2 cellular contexts compared by ENCODE assay signal in genomic region chr6:7562769-7563168, GRCh38.
TF ChIP-seq lines count a peak whose summit lies in the region.

No MANE protein-coding gene starts in this region.

TF ChIP-seq in HepG2, 621 proteins besides CTCF, POLR2A, EP300 and RAD21:
- no peak for TF ChIP-seq THYN1 (CRISPR knock-in tag; IDR thresholded peaks at IDR 0.05; ENCODE audit: borderline replicate concordance, low read depth)
- no peak for TF ChIP-seq ZNF782 (CRISPR knock-in tag; IDR thresholded peaks at IDR 0.05; ENCODE audit: borderline replicate concordance)
- TF ChIP-seq HMGXB4 (CRISPR knock-in tag; IDR thresholded peaks at IDR 0.05; ENCODE audit: borderline replicate concordance in 1 of 2, low read depth in 1 of 2), result no peak
- TF ChIP-seq KDM5B (CRISPR knock-in tag; IDR thresholded peaks at IDR 0.05; ENCODE audit: borderline replicate concordance), result no peak
- no peak for TF ChIP-seq ZNF503 (CRISPR knock-in tag; IDR thresholded peaks at IDR 0.05)
- no peak for TF ChIP-seq FOXP1 (IDR thresholded peaks at IDR 0.05)
- no peak for TF ChIP-seq FOXP1 (CRISPR knock-in tag; IDR thresholded peaks at IDR 0.05)
- no peak for TF ChIP-seq ZNF331 (CRISPR knock-in tag; IDR thresholded peaks at IDR 0.05)
- no peak for TF ChIP-seq PBX2 (CRISPR knock-in tag; IDR thresholded peaks at IDR 0.05)

TF ChIP-seq in SK-N-SH treated with all-trans-retinoic acid at 6 μM for 48 hours, 23 proteins besides CTCF, POLR2A, EP300 and RAD21:
- TF ChIP-seq ZNF565 (CRISPR knock-in tag; conservative IDR thresholded peaks at IDR 0.05; ENCODE audit: low read depth), result no peak
- TF ChIP-seq ZC3H10 (CRISPR knock-in tag; IDR thresholded peaks at IDR 0.05), result no peak
- TF ChIP-seq, protein P1, sequence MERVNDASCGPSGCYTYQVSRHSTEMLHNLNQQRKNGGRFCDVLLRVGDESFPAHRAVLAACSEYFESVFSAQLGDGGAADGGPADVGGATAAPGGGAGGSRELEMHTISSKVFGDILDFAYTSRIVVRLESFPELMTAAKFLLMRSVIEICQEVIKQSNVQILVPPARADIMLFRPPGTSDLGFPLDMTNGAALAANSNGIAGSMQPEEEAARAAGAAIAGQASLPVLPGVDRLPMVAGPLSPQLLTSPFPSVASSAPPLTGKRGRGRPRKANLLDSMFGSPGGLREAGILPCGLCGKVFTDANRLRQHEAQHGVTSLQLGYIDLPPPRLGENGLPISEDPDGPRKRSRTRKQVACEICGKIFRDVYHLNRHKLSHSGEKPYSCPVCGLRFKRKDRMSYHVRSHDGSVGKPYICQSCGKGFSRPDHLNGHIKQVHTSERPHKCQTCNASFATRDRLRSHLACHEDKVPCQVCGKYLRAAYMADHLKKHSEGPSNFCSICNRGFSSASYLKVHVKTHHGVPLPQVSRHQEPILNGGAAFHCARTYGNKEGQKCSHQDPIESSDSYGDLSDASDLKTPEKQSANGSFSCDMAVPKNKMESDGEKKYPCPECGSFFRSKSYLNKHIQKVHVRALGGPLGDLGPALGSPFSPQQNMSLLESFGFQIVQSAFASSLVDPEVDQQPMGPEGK (CRISPR knock-in tag; IDR thresholded peaks at IDR 0.05; ENCODE audit: borderline replicate concordance), result no peak
- TF ChIP-seq ZNF8 (CRISPR knock-in tag; IDR thresholded peaks at IDR 0.05), result no peak
- TF ChIP-seq TOX (CRISPR knock-in tag; IDR thresholded peaks at IDR 0.05; ENCODE audit: borderline replicate concordance), result no peak
- TF ChIP-seq ZFP30 (CRISPR knock-in tag; IDR thresholded peaks at IDR 0.05), result no peak
- no peak for TF ChIP-seq CSDC2 (CRISPR knock-in tag; IDR thresholded peaks at IDR 0.05)
- TF ChIP-seq TCF4 (CRISPR knock-in tag; IDR thresholded peaks at IDR 0.05; ENCODE audit: borderline replicate concordance), result no peak
- no peak for TF ChIP-seq PPARA (CRISPR knock-in tag; IDR thresholded peaks at IDR 0.05; ENCODE audit: borderline replicate concordance)
- no peak for TF ChIP-seq GLIS3 (CRISPR knock-in tag; IDR thresholded peaks at IDR 0.05)
- no peak for TF ChIP-seq SNAI2 (CRISPR knock-in tag; IDR thresholded peaks at IDR 0.05)
- TF ChIP-seq ESRRG (CRISPR knock-in tag; IDR thresholded peaks at IDR 0.05), result no peak
- TF ChIP-seq TSHZ2 (CRISPR knock-in tag; IDR thresholded peaks at IDR 0.05), result no peak
- no peak for TF ChIP-seq OSR1 (CRISPR knock-in tag; IDR thresholded peaks at IDR 0.05)
